ENCODE assay signal across 1 cellular context in genomic region chr3:51382947-51383578, GRCh38.
TF ChIP-seq lines count a peak whose summit lies in the region.

No MANE protein-coding gene starts in this region.

TF ChIP-seq in endothelial cell of umbilical vein, 7 proteins besides CTCF, POLR2A, EP300 and RAD21:
- no peak for TF ChIP-seq GATA2 (IDR thresholded peaks at IDR 0.05; ENCODE audit: insufficient read depth, insufficient read length, low read depth, low read length)
- no peak for TF ChIP-seq EZH2 (IDR thresholded peaks at IDR 0.05; ENCODE audit: borderline replicate concordance, low read depth, low read length, severe bottlenecking)
- no peak for TF ChIP-seq MAX (IDR thresholded peaks at IDR 0.05; ENCODE audit: insufficient read depth, insufficient read length)
- no peak for TF ChIP-seq POLR2AphosphoS5 (IDR thresholded peaks at IDR 0.05; ENCODE audit: insufficient read depth, low read depth, low read length)
- no peak for TF ChIP-seq FOS (IDR thresholded peaks at IDR 0.05; ENCODE audit: borderline replicate concordance, insufficient read depth, low read length)
- TF ChIP-seq MYC (IDR thresholded peaks at IDR 0.05; ENCODE audit: low read depth, low read length) = no peak
- no peak for TF ChIP-seq JUN (IDR thresholded peaks at IDR 0.05; ENCODE audit: borderline replicate concordance, insufficient read depth, insufficient read length, low read depth)
